In the genomic region with DNA sequence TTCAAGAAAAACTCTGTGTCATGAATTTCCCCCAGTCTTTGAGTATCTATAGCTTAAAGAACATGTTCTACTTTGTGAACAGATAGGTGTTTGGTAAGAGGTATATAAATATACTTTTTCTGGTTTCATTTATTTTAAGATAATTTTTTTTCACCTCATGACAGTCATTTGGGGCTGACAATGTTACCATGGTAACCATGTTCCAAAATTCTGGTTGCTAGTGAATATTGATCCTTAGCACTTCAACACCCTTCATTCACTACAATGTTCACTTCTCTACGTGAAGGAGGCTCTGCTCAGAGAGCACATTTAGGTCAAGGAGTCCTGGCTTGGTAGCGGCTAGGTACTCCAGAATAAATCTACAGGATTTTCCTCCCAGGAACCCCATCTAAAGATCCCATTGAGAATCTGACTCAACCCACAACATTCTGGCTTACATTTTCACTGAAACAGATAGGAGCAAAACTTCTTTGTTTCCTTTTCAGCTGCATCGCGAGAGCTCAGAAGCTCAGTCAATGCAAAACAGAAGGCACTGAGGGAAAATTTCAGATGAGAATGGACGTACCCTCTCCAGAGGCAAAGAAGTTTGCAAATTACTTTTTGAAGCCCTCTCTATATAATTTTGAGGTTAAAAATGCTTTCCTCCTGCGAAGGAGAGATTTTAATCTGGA, we compare ENCODE assay signal across 13 cellular contexts.
DNase-seq lines count a peak whose midpoint lies in the region; ATAC-seq and TF ChIP-seq lines count a peak whose summit lies in the region.
"Had no signal": no experiment of that assay in that cellular context is flagged by ENCODE, and none has a peak within 500 bp of the region (broad histone marks: within the 10 kb centered on the region; RNA-seq: fewer than 3 reads in every experiment).

No MANE protein-coding gene starts in this region.

- peaks cover 11% of the 10 kb centered on the region for H3K36me3 Mint-ChIP-seq in activated CD4-positive, alpha-beta T cell treated with anti-CD3 and anti-CD28 coated beads for 36 hours (ENCODE audit: low read depth)
- H3K36me3 Mint-ChIP-seq in activated CD4-positive, alpha-beta memory T cell treated with anti-CD3 and anti-CD28 coated beads for 36 hours: peaks cover 2% of the 10 kb centered on the region

- no peak for DNase-seq in activated CD4-positive, alpha-beta T cell treated with anti-CD3 and anti-CD28 coated beads for 36 hours
- DNase-seq in activated CD4-positive, alpha-beta T cell treated with anti-CD3 and anti-CD28 coated beads, Interleukin-2, amount 50 U/mL, for 4 hours: no peak
- DNase-seq in activated CD4-positive, alpha-beta memory T cell treated with anti-CD3 and anti-CD28 coated beads for 36 hours: no peak
- peak; percentile 69 for DNase-seq in iris pigment epithelial cell (ENCODE audit: low read depth)
- no peak for DNase-seq in SW480 (ENCODE audit: low spot score)
- DNase-seq in hippocampal formation (lab: John Stamatoyannopoulos, UW): no peak
- no peak for DNase-seq in dorsolateral prefrontal cortex
- DNase-seq: 8988T; activated CD4-positive, alpha-beta T cell treated with anti-CD3 and anti-CD28 coated beads, Interleukin-2, amount 50 U/mL, for 1 hour; central memory CD4-positive, alpha-beta T cell; GDM1 had no signal

- H3K27ac ChIP-seq in subcutaneous abdominal adipose tissue (ENCODE audit: low read depth, low read length): peak overlapping the region; percentile 72
- H3K27ac ChIP-seq in dorsolateral prefrontal cortex: peak overlapping the region in 24 of 59 donors; percentile 0 to 75 (median 33)

- peak overlapping the region; percentile 81 for H3K27ac Mint-ChIP-seq in activated CD4-positive, alpha-beta T cell treated with anti-CD3 and anti-CD28 coated beads for 36 hours
- peak overlapping the region; percentile 85 for H3K27ac Mint-ChIP-seq in activated CD4-positive, alpha-beta memory T cell treated with anti-CD3 and anti-CD28 coated beads for 36 hours

- TF ChIP-seq CTCF in dorsolateral prefrontal cortex (IDR thresholded peaks at IDR 0.05 in 54 of 56, conservative IDR thresholded peaks at IDR 0.05 in 2 of 56; ENCODE audit: low read depth in 1 of 56, partially characterized antibody in 56 of 56): no peak

- POLR2A ChIA-PET in activated CD4-positive, alpha-beta T cell treated with anti-CD3 and anti-CD28 coated beads for 36 hours (lab: Charles Lee): interaction anchor here (0.5 to 1.4 kb wide), 4 partner anchors 13 to 87 kb away, joined by 3 read pairs; no protein-coding TSS in a partner anchor
- POLR2A ChIA-PET in activated CD4-positive, alpha-beta memory T cell treated with anti-CD3 and anti-CD28 coated beads for 36 hours (lab: Charles Lee): interaction anchor here (0.8 to 6.4 kb wide), 9 partner anchors 15 to 123 kb away, joined by 3 to 77 read pairs (median 5); a partner anchor contains a TSS

- no peaks in the 10 kb centered on the region for H3K9me3 Mint-ChIP-seq in activated CD4-positive, alpha-beta T cell treated with anti-CD3 and anti-CD28 coated beads for 36 hours (ENCODE audit: low read depth)
- no peaks in the 10 kb centered on the region for H3K9me3 Mint-ChIP-seq in activated CD4-positive, alpha-beta memory T cell treated with anti-CD3 and anti-CD28 coated beads for 36 hours
- H3K9me3 Mint-ChIP-seq: neural crest cell had no signal

- no peaks in the 10 kb centered on the region for H3K27me3 ChIP-seq in subcutaneous abdominal adipose tissue (ENCODE audit: control insufficient read depth in 5 of 5, insufficient read depth in 4 of 5, low read length in 5 of 5)
- H3K27me3 ChIP-seq in dorsolateral prefrontal cortex: no peaks in the 10 kb centered on the region

- no peaks in the 10 kb centered on the region for H3K9me3 ChIP-seq in subcutaneous abdominal adipose tissue (ENCODE audit: control insufficient read depth in 5 of 5, low read length in 5 of 5)

- H3K27me3 Mint-ChIP-seq in activated CD4-positive, alpha-beta T cell treated with anti-CD3 and anti-CD28 coated beads for 36 hours: no peaks in the 10 kb centered on the region
- no peaks in the 10 kb centered on the region for H3K27me3 Mint-ChIP-seq in activated CD4-positive, alpha-beta memory T cell treated with anti-CD3 and anti-CD28 coated beads for 36 hours

- peak overlapping the region in 1 of 5 donors; percentile 33 for H3K9ac ChIP-seq in subcutaneous abdominal adipose tissue (ENCODE audit: low read length in 5 of 5)

- H3K4me3 ChIP-seq in subcutaneous abdominal adipose tissue (ENCODE audit: low read depth in 1 of 5, low read length in 5 of 5) (peak overlapping the region in 4 of 5 donors; percentile 2 to 33 (median 15)), dorsolateral prefrontal cortex (no peak overlapping the region)

- H3K4me3 Mint-ChIP-seq in activated CD4-positive, alpha-beta T cell treated with anti-CD3 and anti-CD28 coated beads for 36 hours: peak overlapping the region; percentile 47
- peak overlapping the region; percentile 55 for H3K4me3 Mint-ChIP-seq in activated CD4-positive, alpha-beta memory T cell treated with anti-CD3 and anti-CD28 coated beads for 36 hours
- H3K4me3 Mint-ChIP-seq: neural crest cell had no signal

- CTCF ChIA-PET in activated CD4-positive, alpha-beta T cell treated with anti-CD3 and anti-CD28 coated beads for 36 hours (lab: Charles Lee): interaction anchor here (0.6 to 2.0 kb wide), 7 partner anchors 12 to 124 kb away, joined by 3 to 7 read pairs (median 4); no protein-coding TSS in a partner anchor
- CTCF ChIA-PET in activated CD4-positive, alpha-beta memory T cell treated with anti-CD3 and anti-CD28 coated beads for 36 hours (lab: Charles Lee): interaction anchor here (0.8 to 1.6 kb wide), 6 partner anchors 17 to 124 kb away, joined by 3 to 4 read pairs (median 3); no protein-coding TSS in a partner anchor

- intact Hi-C loops in activated CD4-positive, alpha-beta T cell treated with anti-CD3 and anti-CD28 coated beads for 36 hours (cut with DNase I, micrococcal nuclease): no loop called here
- intact Hi-C loops in activated CD4-positive, alpha-beta memory T cell treated with anti-CD3 and anti-CD28 coated beads for 36 hours (cut with micrococcal nuclease): no loop called here
- intact Hi-C loops in dorsolateral prefrontal cortex (cut with DNase I): no loop called here

- H3K36me3 ChIP-seq in subcutaneous abdominal adipose tissue (ENCODE audit: control insufficient read depth in 5 of 5, insufficient read depth in 5 of 5, low read length in 5 of 5): no peaks in the 10 kb centered on the region

- peaks cover 4 to 29% (median 23%) of the 10 kb centered on the region in 5 donors for H3K4me1 ChIP-seq in subcutaneous abdominal adipose tissue (ENCODE audit: control insufficient read depth in 5 of 5, insufficient read depth in 5 of 5, low read length in 5 of 5)

- H3K4me1 Mint-ChIP-seq in activated CD4-positive, alpha-beta T cell treated with anti-CD3 and anti-CD28 coated beads for 36 hours: peaks cover 58% of the 10 kb centered on the region
- H3K4me1 Mint-ChIP-seq in activated CD4-positive, alpha-beta memory T cell treated with anti-CD3 and anti-CD28 coated beads for 36 hours (ENCODE audit: low read depth): peaks cover 58% of the 10 kb centered on the region

- ATAC-seq in activated CD4-positive, alpha-beta T cell treated with anti-CD3 and anti-CD28 coated beads for 36 hours: no peak

Comparison
In these comparisons a context has a peak if more than half of its experiments do, and no peak if none do; other contexts are left out.
1. H3K4me3 ChIP-seq: peak in subcutaneous abdominal adipose tissue (4 of 5); none in dorsolateral prefrontal cortex (0 of 59).